ENCODE assay signal across 16 cellular contexts in genomic region chr2:240468300-240469238, GRCh38. TPM values are rescaled to one million over a fixed set of nuclear protein-coding genes. Genes with fewer than 3 reads are reported as not detected.
DNase-seq lines count a peak whose midpoint lies in the region; ATAC-seq, FAIRE-seq and TF ChIP-seq lines count a peak whose summit lies in the region.
"Had no signal": no experiment of that assay in that cellular context is flagged by ENCODE, and none has a peak within 500 bp of the region (broad histone marks: within the 10 kb centered on the region; RNA-seq: fewer than 3 reads in every experiment).

No MANE protein-coding gene starts in this region.

- in situ Hi-C loops in IMR-90 (cut with MboI; ENCODE audit: low sequenced_read_pairs): no loop called here

- H2BK120ac ChIP-seq in IMR-90 (ENCODE audit: low read depth, low read length): no peak overlapping the region

- H4K91ac ChIP-seq in IMR-90 (ENCODE audit: insufficient read depth, low read depth, low read length): no peak overlapping the region

- H2BK5ac ChIP-seq in IMR-90 (ENCODE audit: low read depth, low read length, poor library complexity, severe bottlenecking): no peak overlapping the region

- TF ChIP-seq CTCF in IMR-90 (conservative IDR thresholded peaks at IDR 0.05; ENCODE audit: low read depth, low read length): no peak
- TF ChIP-seq CTCF in right atrium auricular region (IDR thresholded peaks at IDR 0.05): no peak

- no peak overlapping the region for H3K18ac ChIP-seq in IMR-90 (ENCODE audit: low read depth, low read length)

- H3K56ac ChIP-seq in IMR-90 (ENCODE audit: extremely low read depth, insufficient read depth, low read length): no peak overlapping the region

- POLR2A ChIA-PET in IMR-90 (lab: Charles Lee; ENCODE audit: unreplicated experiment): no interaction called here

- H3K14ac ChIP-seq in IMR-90 (replicated peaks; ENCODE audit: low read depth, low read length): no peak overlapping the region

- DNase-seq in activated CD4-positive, alpha-beta T cell treated with anti-CD3 and anti-CD28 coated beads for 48 hours: peak; percentile 0
- DNase-seq in activated CD4-positive, alpha-beta T cell treated with anti-CD3 and anti-CD28 coated beads for 4 hours: no peak
- no peak for DNase-seq in IMR-90
- peak; percentile 54 for DNase-seq in right atrium auricular region (ENCODE audit: low spot score)
- peak; percentile 65 for DNase-seq in sciatic nerve (ENCODE audit: low spot score)
- DNase-seq in DMS 273 (lab: John Stamatoyannopoulos, UW; ENCODE audit: unreplicated experiment): no peak
- DNase-seq in GM12891 (ENCODE audit: insufficient read length, low spot score): no peak
- DNase-seq: activated CD4-positive, alpha-beta T cell treated with anti-CD3 and anti-CD28 coated beads, Interleukin-2, amount 10 ng/mL, durations not matched to agents 24 days and 14 days; MM.1S; NCI-H226; OCI-M1; upper lobe of left lung had no signal

- H3K4me1 ChIP-seq in IMR-90 (ENCODE audit: control insufficient read depth, insufficient read depth, low read length): no peaks in the 10 kb centered on the region
- no peaks in the 10 kb centered on the region for H3K4me1 ChIP-seq in right atrium auricular region
- H3K4me1 ChIP-seq: upper lobe of left lung had no signal

- H3K27me3 ChIP-seq in IMR-90 (ENCODE audit: control insufficient read depth, insufficient read depth, low read length): no peaks in the 10 kb centered on the region
- H3K27me3 ChIP-seq in right atrium auricular region: no peaks in the 10 kb centered on the region
- H3K27me3 ChIP-seq: upper lobe of left lung had no signal

- H2BK15ac ChIP-seq in IMR-90 (ENCODE audit: low read depth, low read length): no peak overlapping the region

- H3K4me2 ChIP-seq in IMR-90 (ENCODE audit: low read depth, low read length): no peak overlapping the region

- no peak overlapping the region for H3K23ac ChIP-seq in IMR-90 (ENCODE audit: low read depth, low read length)

- H3K9ac ChIP-seq in IMR-90 (ENCODE audit: low read depth, low read length): no peak overlapping the region

- no peak overlapping the region for H3K27ac ChIP-seq in IMR-90 (ENCODE audit: insufficient read depth, low read length)
- no peak overlapping the region for H3K27ac ChIP-seq in right atrium auricular region
- H3K27ac ChIP-seq: coronary artery, upper lobe of left lung had no signal

- dilution Hi-C loops in IMR-90 (cut with HindIII; ENCODE audit: low sequenced_read_pairs, unreplicated experiment): no loop called here

- H2AK9ac ChIP-seq in IMR-90 (replicated peaks; ENCODE audit: low read depth, low read length, poor library complexity): peak overlapping the region; percentile 48

- H3K36me3 ChIP-seq in IMR-90 (ENCODE audit: control insufficient read depth, insufficient read depth, low read length) (peaks cover 27% of the 10 kb centered on the region), right atrium auricular region (peaks cover 17% of the 10 kb centered on the region)

- H3K9me3 ChIP-seq in IMR-90 (ENCODE audit: control insufficient read depth, insufficient read depth, low read length) (peaks cover 5% of the 10 kb centered on the region; the same call in 1 of the 2 replicates), right atrium auricular region (peaks cover 0 to 6% of the 10 kb centered on the region in 2 donors)

- H2AK5ac ChIP-seq in IMR-90 (ENCODE audit: low read depth, low read length): no peak overlapping the region

- 92% methylated on average over 5 of the region's 20 CpGs; no CpG with 5 or more reads in 1 of the 2 experiments for WGBS in IMR-90 (ENCODE audit: extremely low coverage in 2 of 2, insufficient read length in 1 of 2), 2 experiments

- ATAC-seq in IMR-90 (ENCODE audit: low read depth) (peak; percentile 9), sciatic nerve (no peak), GM18873 (IDR thresholded peaks at IDR 0.05; ENCODE audit: low FRiP score, unreplicated experiment) (no peak)
- ATAC-seq: activated naive CD4-positive, alpha-beta T cell treated with anti-CD3 and anti-CD28 coated beads, Interleukin-2, amount 50 U/mL, for 72 hours; naive thymus-derived CD4-positive, alpha-beta T cell had no signal

- H3K4ac ChIP-seq in IMR-90 (ENCODE audit: low read depth, low read length): no peak overlapping the region

- 0 out of 4 replicates have a peak, but pooled peaks cover 0 to 3% of the 10 kb centered on the region in 2 experiments for H3K79me1 ChIP-seq in IMR-90 (ENCODE audit: low read depth in 1 of 2, low read length in 2 of 2)

- CTCF ChIA-PET in IMR-90 (lab: Yijun Ruan, JAX): no interaction called here

- H4K8ac ChIP-seq in IMR-90 (ENCODE audit: low read depth in 2 of 2, low read length in 2 of 2): no peak overlapping the region

- intact Hi-C loops in IMR-90 (cut with micrococcal nuclease) (no loop called here), sciatic nerve (cut with DNase I) (no loop called here)

- FAIRE-seq in GM12891 (lab: Jason Lieb, UNC): no peak

- no peak overlapping the region for H2BK20ac ChIP-seq in IMR-90 (ENCODE audit: low read depth, low read length)

- BruUV-seq in IMR-90 (replicated peaks; lab: Mats Ljungman, UMichigan): no TSS peak

- H3K4me3 ChIP-seq in IMR-90 (ENCODE audit: insufficient read depth, low read depth, low read length) (no peak overlapping the region), right atrium auricular region (no peak overlapping the region)
- H3K4me3 ChIP-seq: coronary artery, upper lobe of left lung had no signal

- no peak overlapping the region for H4K5ac ChIP-seq in IMR-90 (ENCODE audit: low read depth, low read length)

- no peak for TF ChIP-seq RAD21 in IMR-90 (IDR thresholded peaks at IDR 0.05; ENCODE audit: low read length)

- H3K9me1 ChIP-seq in IMR-90 (ENCODE audit: insufficient read depth, low read length): peaks cover 11% of the 10 kb centered on the region

- no peak overlapping the region for H2AFZ ChIP-seq in IMR-90 (replicated peaks; ENCODE audit: low read length, poor library complexity)

- no peak for TF ChIP-seq POLR2A in IMR-90 (IDR thresholded peaks at IDR 0.05; ENCODE audit: low read depth, low read length)
- no peak for TF ChIP-seq POLR2A in GM12891 (IDR thresholded peaks at IDR 0.05; ENCODE audit: low read depth, low read length)

- peaks cover 18% of the 10 kb centered on the region; the same call in 1 of the 2 replicates for H4K20me1 ChIP-seq in IMR-90 (ENCODE audit: insufficient read depth, low read length)

TF ChIP-seq in IMR-90, 13 proteins besides CTCF, POLR2A, EP300 and RAD21 (continues in another document):
- TF ChIP-seq BHLHE40 (IDR thresholded peaks at IDR 0.05; ENCODE audit: low read depth, low read length) (no peak), CEBPB (IDR thresholded peaks at IDR 0.05; ENCODE audit: low read depth, low read length) (no peak), MXI1 (IDR thresholded peaks at IDR 0.05; ENCODE audit: borderline replicate concordance, low read depth, low read length) (no peak), MAFK (IDR thresholded peaks at IDR 0.05; ENCODE audit: low read depth, low read length) (no peak), RFX5 (IDR thresholded peaks at IDR 0.05; ENCODE audit: low read depth, low read length) (no peak), FOS (IDR thresholded peaks at IDR 0.05; ENCODE audit: low read depth, low read length) (no peak)
- TF ChIP-seq, protein P1, sequence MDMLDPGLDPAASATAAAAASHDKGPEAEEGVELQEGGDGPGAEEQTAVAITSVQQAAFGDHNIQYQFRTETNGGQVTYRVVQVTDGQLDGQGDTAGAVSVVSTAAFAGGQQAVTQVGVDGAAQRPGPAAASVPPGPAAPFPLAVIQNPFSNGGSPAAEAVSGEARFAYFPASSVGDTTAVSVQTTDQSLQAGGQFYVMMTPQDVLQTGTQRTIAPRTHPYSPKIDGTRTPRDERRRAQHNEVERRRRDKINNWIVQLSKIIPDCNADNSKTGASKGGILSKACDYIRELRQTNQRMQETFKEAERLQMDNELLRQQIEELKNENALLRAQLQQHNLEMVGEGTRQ (IDR thresholded peaks at IDR 0.05; ENCODE audit: low read depth, low read length): no peak

TF ChIP-seq in GM12891, 5 proteins besides CTCF, POLR2A, EP300 and RAD21:
- TF ChIP-seq SPI1 (IDR thresholded peaks at IDR 0.05; ENCODE audit: low read depth, low read length) (no peak), TAF1 (IDR thresholded peaks at IDR 0.05; ENCODE audit: low read depth, low read length) (no peak), POU2F2 (IDR thresholded peaks at IDR 0.05; ENCODE audit: low read depth, low read length) (no peak), POLR2AphosphoS5 (IDR thresholded peaks at IDR 0.05; ENCODE audit: low read depth, low read length) (no peak), PAX5 (IDR thresholded peaks at IDR 0.05; ENCODE audit: insufficient read depth, low read length, severe bottlenecking) (no peak)

RNA-seq across cellular contexts. Expression of gene GPC1, which starts 33.1 kb away (rescaled TPM):
- total RNA-seq in IMR-90 (2012; rRNA removed) (16.0 and 18.6 TPM in 2 replicates), right atrium auricular region (100 to 1,000 TPM in 1 of 2 donors, 10 to 100 TPM in 1; 77.4 to 103 TPM), sciatic nerve (85.4 TPM)
- polyA plus RNA-seq in IMR-90 (2012; rRNA removed): 211 and 222 TPM in 2 replicates
- polyA plus RNA-seq in IMR-90 (2012; cell fraction: cytosol; rRNA removed): 148 and 334 TPM in 2 replicates
- 193 and 494 TPM in 2 replicates for polyA plus RNA-seq in IMR-90 (2012; cell fraction: nucleus; rRNA removed; ENCODE audit: low replicate concordance)
- polyA plus RNA-seq in GM12891 (2012; ENCODE audit: low read depth, missing spikeins): 0.19 TPM

Comparison
In these comparisons a context has a peak if more than half of its experiments do, and no peak if none do; other contexts are left out.
1. DNase-seq: peak in activated CD4-positive, alpha-beta T cell treated with anti-CD3 and anti-CD28 coated beads for 48 hours (single experiment), right atrium auricular region (single experiment) and sciatic nerve (single experiment); none in activated CD4-positive, alpha-beta T cell treated with anti-CD3 and anti-CD28 coated beads for 4 hours (0 of 2), IMR-90 (single experiment), DMS 273 (single experiment) and GM12891 (single experiment).